Comparison of ENCODE assay signal across 14 cellular contexts in genomic region chr2:21262426-21262940, GRCh38.
A peak's percentile ranks its signal among the peaks of the same experiment; 100 is the strongest.
DNase-seq lines count a peak whose midpoint lies in the region; ATAC-seq and TF ChIP-seq lines count a peak whose summit lies in the region.
"Had no signal": no experiment of that assay in that cellular context is flagged by ENCODE, and none has a peak within 500 bp of the region (broad histone marks: within the 10 kb centered on the region; RNA-seq: fewer than 3 reads in every experiment).

No MANE protein-coding gene starts in this region.

- H3K27me3 ChIP-seq in heart right ventricle = no peaks in the 10 kb centered on the region
- H3K27me3 ChIP-seq in right cardiac atrium (ENCODE audit: control insufficient read depth, insufficient read depth) = no peaks in the 10 kb centered on the region
- no peaks in the 10 kb centered on the region for H3K27me3 ChIP-seq in neural progenitor cell
- no peaks in the 10 kb centered on the region for H3K27me3 ChIP-seq in naive thymus-derived CD4-positive, alpha-beta T cell (ENCODE audit: control insufficient read depth in 2 of 2, insufficient read depth in 2 of 2, low read length in 2 of 2)
- H3K27me3 ChIP-seq in CD4-positive, alpha-beta memory T cell (ENCODE audit: insufficient read depth, low read length) = no peaks in the 10 kb centered on the region

- WGBS in heart right ventricle, 2 donors = 48 to 68% methylated on average over 2 of the region's 2 CpGs
- WGBS in right cardiac atrium = 41% methylated on average over 2 of the region's 2 CpGs

- ATAC-seq in heart right ventricle (peak in 5 of 8 donors; percentile 19 to 59 (median 40)), right cardiac atrium (no peak), left ventricle myocardium superior (peak; percentile 53)
- ATAC-seq in naive thymus-derived CD4-positive, alpha-beta T cell = no peak

- no peaks in the 10 kb centered on the region for H4K20me1 ChIP-seq in neural progenitor cell (ENCODE audit: low read depth)

- H3K4me1 Mint-ChIP-seq in neural progenitor cell = peaks cover 55% of the 10 kb centered on the region
- H3K4me1 Mint-ChIP-seq in naive thymus-derived CD4-positive, alpha-beta T cell = peaks cover 0 to 3% (median 0%) of the 10 kb centered on the region in 7 donors
- H3K4me1 Mint-ChIP-seq in CD4-positive, alpha-beta memory T cell = no peaks in the 10 kb centered on the region
- H3K4me1 Mint-ChIP-seq: B cell had no signal

- POLR2A ChIA-PET in naive thymus-derived CD4-positive, alpha-beta T cell (lab: Charles Lee) = no interaction called here
- POLR2A ChIA-PET in CD4-positive, alpha-beta memory T cell (lab: Charles Lee; ENCODE audit: partially characterized antibody) = no interaction called here
- POLR2A ChIA-PET in GM10248 (lab: Yijun Ruan, JAX) = no interaction called here

- H3K9me3 Mint-ChIP-seq in neural progenitor cell = peaks cover 2% of the 10 kb centered on the region
- H3K9me3 Mint-ChIP-seq in naive thymus-derived CD4-positive, alpha-beta T cell = peaks cover 0 to 5% (median 0%) of the 10 kb centered on the region in 11 donors
- H3K9me3 Mint-ChIP-seq in CD4-positive, alpha-beta memory T cell = peaks cover 0 to 6% (median 0%) of the 10 kb centered on the region in 8 donors
- H3K9me3 Mint-ChIP-seq: CD4-positive, alpha-beta T cell; H9 had no signal

- no peak overlapping the region for H3K4me3 Mint-ChIP-seq in neural progenitor cell
- no peak overlapping the region for H3K4me3 Mint-ChIP-seq in naive thymus-derived CD4-positive, alpha-beta T cell
- no peak overlapping the region for H3K4me3 Mint-ChIP-seq in CD4-positive, alpha-beta memory T cell
- H3K4me3 Mint-ChIP-seq: B cell; CD4-positive, alpha-beta T cell; H9 had no signal

- H3K36me3 ChIP-seq in heart right ventricle = no peaks in the 10 kb centered on the region
- H3K36me3 ChIP-seq in neural progenitor cell = no peaks in the 10 kb centered on the region
- no peaks in the 10 kb centered on the region for H3K36me3 ChIP-seq in naive thymus-derived CD4-positive, alpha-beta T cell (ENCODE audit: control insufficient read depth in 2 of 3, insufficient read depth in 3 of 3, low read length in 3 of 3)
- no peaks in the 10 kb centered on the region for H3K36me3 ChIP-seq in CD4-positive, alpha-beta memory T cell (ENCODE audit: insufficient read depth, low read length)

- DNase-seq in heart right ventricle = no peak
- DNase-seq in right cardiac atrium = no peak
- no peak for DNase-seq in left ventricle myocardium superior
- DNase-seq in neural progenitor cell (ENCODE audit: low spot score) = no peak
- no peak for DNase-seq in naive thymus-derived CD4-positive, alpha-beta T cell
- DNase-seq in middle frontal gyrus (ENCODE audit: extremely low spot score, low spot score) = no peak
- no peak for DNase-seq in CD4-positive, alpha-beta memory T cell
- no peak for DNase-seq in GM10248 (ENCODE audit: extremely low spot score)
- DNase-seq: ACHN; CD4-positive, alpha-beta T cell; DMS79; GOT3; H9 had no signal

- peak overlapping the region; percentile 50 for H2AFZ ChIP-seq in neural progenitor cell (replicated peaks)

- H3K36me3 Mint-ChIP-seq in neural progenitor cell = no peaks in the 10 kb centered on the region
- no peaks in the 10 kb centered on the region for H3K36me3 Mint-ChIP-seq in naive thymus-derived CD4-positive, alpha-beta T cell
- H3K36me3 Mint-ChIP-seq in CD4-positive, alpha-beta memory T cell = no peaks in the 10 kb centered on the region

- CTCF ChIA-PET in naive thymus-derived CD4-positive, alpha-beta T cell (lab: Charles Lee) = no interaction called here
- CTCF ChIA-PET in CD4-positive, alpha-beta memory T cell (lab: Charles Lee; ENCODE audit: partially characterized antibody) = no interaction called here
- CTCF ChIA-PET in GM10248 (lab: Yijun Ruan, JAX) = interaction anchor here (1.0 kb wide), 2 partner anchors 9 to 17 kb away, joined by 3 to 4 read pairs; no protein-coding TSS in a partner anchor

- H3K4me1 ChIP-seq in heart right ventricle = peaks cover 0 to 16% (median 5%) of the 10 kb centered on the region in 9 donors
- H3K4me1 ChIP-seq in right cardiac atrium (ENCODE audit: control insufficient read depth, insufficient read depth, low read length) = peaks cover 2% of the 10 kb centered on the region
- H3K4me1 ChIP-seq in neural progenitor cell = peaks cover 25% of the 10 kb centered on the region
- H3K4me1 ChIP-seq in naive thymus-derived CD4-positive, alpha-beta T cell (ENCODE audit: control insufficient read depth in 2 of 2, insufficient read depth in 2 of 2, low read length in 2 of 2) = no peaks in the 10 kb centered on the region
- no peaks in the 10 kb centered on the region for H3K4me1 ChIP-seq in CD4-positive, alpha-beta memory T cell (ENCODE audit: insufficient read depth, low read length)

- H3K9me3 ChIP-seq in heart right ventricle (no peaks in the 10 kb centered on the region), right cardiac atrium (ENCODE audit: control insufficient read depth, low read length) (no peaks in the 10 kb centered on the region), neural progenitor cell (ENCODE audit: low read depth) (no peaks in the 10 kb centered on the region)
- no peaks in the 10 kb centered on the region for H3K9me3 ChIP-seq in naive thymus-derived CD4-positive, alpha-beta T cell (ENCODE audit: control insufficient read depth in 2 of 3, low read length in 3 of 3)
- H3K9me3 ChIP-seq in CD4-positive, alpha-beta memory T cell (ENCODE audit: control insufficient read depth in 1 of 2, low read length in 2 of 2) = no peaks in the 10 kb centered on the region

- H3K27ac ChIP-seq in heart right ventricle = peak overlapping the region in 5 of 10 donors; percentile 44 to 81 (median 46)
- no peak overlapping the region for H3K27ac ChIP-seq in right cardiac atrium (ENCODE audit: low read length)
- no peak overlapping the region for H3K27ac ChIP-seq in neural progenitor cell
- H3K27ac ChIP-seq in naive thymus-derived CD4-positive, alpha-beta T cell (ENCODE audit: low read depth, low read length) = no peak overlapping the region
- no peak overlapping the region for H3K27ac ChIP-seq in CD4-positive, alpha-beta memory T cell (ENCODE audit: low read depth, low read length)

- H3K79me2 ChIP-seq in neural progenitor cell (ENCODE audit: low read depth) = no peaks in the 10 kb centered on the region

- H3F3A ChIP-seq in neural progenitor cell (ENCODE audit: low read depth) = no peaks in the 10 kb centered on the region

- H3K4me2 ChIP-seq in neural progenitor cell = no peak overlapping the region

- H3K27ac Mint-ChIP-seq in neural progenitor cell = no peak overlapping the region
- no peak overlapping the region for H3K27ac Mint-ChIP-seq in naive thymus-derived CD4-positive, alpha-beta T cell
- H3K27ac Mint-ChIP-seq in CD4-positive, alpha-beta memory T cell = no peak overlapping the region
- H3K27ac Mint-ChIP-seq: B cell; CD4-positive, alpha-beta T cell; H9 had no signal

- H3K27me3 Mint-ChIP-seq in neural progenitor cell (ENCODE audit: insufficient read depth, low read depth) = peaks cover 4% of the 10 kb centered on the region
- peaks cover 0 to 12% (median 0%) of the 10 kb centered on the region in 5 donors for H3K27me3 Mint-ChIP-seq in naive thymus-derived CD4-positive, alpha-beta T cell
- peaks cover 0 to 1% of the 10 kb centered on the region in 2 donors for H3K27me3 Mint-ChIP-seq in CD4-positive, alpha-beta memory T cell
- H3K27me3 Mint-ChIP-seq: B cell; CD4-positive, alpha-beta T cell had no signal

- no peak for TF ChIP-seq CTCF in heart right ventricle (IDR thresholded peaks at IDR 0.05)
- no peak for TF ChIP-seq CTCF in neural progenitor cell (IDR thresholded peaks at IDR 0.05)
- TF ChIP-seq CTCF in GM10248 (IDR thresholded peaks at IDR 0.05; ENCODE audit: control extremely low read depth, extremely low read depth, low read depth, missing control alignments) = no peak

- intact Hi-C loops in heart right ventricle (cut with DNase I) = no loop called here
- intact Hi-C loops in right cardiac atrium (cut with DNase I) = no loop called here
- intact Hi-C loops in left ventricle myocardium superior (cut with micrococcal nuclease) = no loop called here
- intact Hi-C loops in naive thymus-derived CD4-positive, alpha-beta T cell (cut with micrococcal nuclease) = no loop called here
- intact Hi-C loops in CD4-positive, alpha-beta memory T cell (cut with micrococcal nuclease) = no loop called here

- no peak overlapping the region for H3K9ac ChIP-seq in neural progenitor cell

- H3K4me3 ChIP-seq in heart right ventricle (no peak overlapping the region), right cardiac atrium (ENCODE audit: low read length) (no peak overlapping the region), neural progenitor cell (no peak overlapping the region)
- H3K4me3 ChIP-seq in naive thymus-derived CD4-positive, alpha-beta T cell (ENCODE audit: low read length) = no peak overlapping the region
- H3K4me3 ChIP-seq in CD4-positive, alpha-beta memory T cell (ENCODE audit: low read length in 2 of 2) = no peak overlapping the region

Comparison
In these comparisons a context has a peak if more than half of its experiments do, and no peak if none do; other contexts are left out.
1. ATAC-seq: peak in heart right ventricle (5 of 8) and left ventricle myocardium superior (single experiment); none in right cardiac atrium (0 of 2) and naive thymus-derived CD4-positive, alpha-beta T cell (single experiment).